In genomic region chr3:85298032-85298431, GRCh38 we compare ENCODE assay signal across 15 cellular contexts.
DNase-seq lines count a peak whose midpoint lies in the region; ATAC-seq and TF ChIP-seq lines count a peak whose summit lies in the region.
"Had no signal": no experiment of that assay in that cellular context is flagged by ENCODE, and none has a peak within 500 bp of the region (broad histone marks: within the 10 kb centered on the region; RNA-seq: fewer than 3 reads in every experiment).

No MANE protein-coding gene starts in this region.

- H3K36me3 ChIP-seq in right lobe of liver, result no peaks in the 10 kb centered on the region
- H3K36me3 ChIP-seq: HAP-1 had no signal

- no peaks in the 10 kb centered on the region for H3K27me3 Mint-ChIP-seq in stimulated activated memory B cell treated with anti-CD40 and anti-IgM and Interleukin-4, amounts not matched to agents 10 μg/mL and 1 μg/mL and 100 μg/mL, for 72 hours
- H3K27me3 Mint-ChIP-seq: CD4-positive, alpha-beta memory T cell had no signal

- H3K27me3 ChIP-seq in dorsolateral prefrontal cortex, result no peaks in the 10 kb centered on the region
- H3K27me3 ChIP-seq in right lobe of liver, result no peaks in the 10 kb centered on the region

- DNase-seq in dorsolateral prefrontal cortex (no peak), head of caudate nucleus (no peak), NOMO-1 (lab: John Stamatoyannopoulos, UW; ENCODE audit: unreplicated experiment in 2 of 2) (no peak), right lobe of liver (no peak)
- DNase-seq: Calu3; CD4-positive, alpha-beta memory T cell; COR-L47; DMS53; DMS79 treated with DMSO at 0.1 percent for 48 hours; GF-D8; GOT3; HFFc6 had no signal

- H3K4me3 ChIP-seq in dorsolateral prefrontal cortex (no peak overlapping the region), right lobe of liver (no peak overlapping the region)
- H3K4me3 ChIP-seq: HAP-1 had no signal

- H3K9me3 Mint-ChIP-seq in stimulated activated memory B cell treated with anti-CD40 and anti-IgM and Interleukin-4, amounts not matched to agents 10 μg/mL and 1 μg/mL and 100 μg/mL, for 72 hours, result peaks cover 6% of the 10 kb centered on the region

- TF ChIP-seq CTCF in dorsolateral prefrontal cortex (IDR thresholded peaks at IDR 0.05 in 54 of 56, conservative IDR thresholded peaks at IDR 0.05 in 2 of 56; ENCODE audit: low read depth in 1 of 56, partially characterized antibody in 56 of 56) (no peak), right lobe of liver (IDR thresholded peaks at IDR 0.05) (no peak)

- no peaks in the 10 kb centered on the region for H3K36me3 Mint-ChIP-seq in stimulated activated memory B cell treated with anti-CD40 and anti-IgM and Interleukin-4, amounts not matched to agents 10 μg/mL and 1 μg/mL and 100 μg/mL, for 72 hours
- H3K36me3 Mint-ChIP-seq: CD4-positive, alpha-beta memory T cell had no signal

- ATAC-seq in stimulated activated memory B cell treated with anti-CD40 and anti-IgM and Interleukin-4, amounts not matched to agents 10 μg/mL and 1 μg/mL and 100 μg/mL, for 72 hours, result peak; percentile 24
- ATAC-seq in right lobe of liver, result no peak

- WGBS in right lobe of liver (ENCODE audit: insufficient coverage, low coverage, low lambda C conversion rate, missing lambda C conversion rate), result 7% methylated on average over 1 of the region's 1 CpG

- no peak for TF ChIP-seq POLR2A in right lobe of liver (IDR thresholded peaks at IDR 0.05)

- no peaks in the 10 kb centered on the region for H3K4me1 ChIP-seq in right lobe of liver
- H3K4me1 ChIP-seq: HAP-1 had no signal

- H3K4me3 Mint-ChIP-seq in stimulated activated memory B cell treated with anti-CD40 and anti-IgM and Interleukin-4, amounts not matched to agents 10 μg/mL and 1 μg/mL and 100 μg/mL, for 72 hours, result no peak overlapping the region
- H3K4me3 Mint-ChIP-seq: CD4-positive, alpha-beta memory T cell; HFFc6 had no signal

- H3K27ac ChIP-seq in angular gyrus (ENCODE audit: low read depth, low read length), result peak overlapping the region; percentile 19
- H3K27ac ChIP-seq in dorsolateral prefrontal cortex, result peak overlapping the region in 52 of 59 donors; percentile 1 to 85 (median 52)
- no peak overlapping the region for H3K27ac ChIP-seq in right lobe of liver

- no peak overlapping the region for H3K27ac Mint-ChIP-seq in stimulated activated memory B cell treated with anti-CD40 and anti-IgM and Interleukin-4, amounts not matched to agents 10 μg/mL and 1 μg/mL and 100 μg/mL, for 72 hours
- H3K27ac Mint-ChIP-seq: CD4-positive, alpha-beta memory T cell; HFFc6 had no signal

- H3K4me1 Mint-ChIP-seq in stimulated activated memory B cell treated with anti-CD40 and anti-IgM and Interleukin-4, amounts not matched to agents 10 μg/mL and 1 μg/mL and 100 μg/mL, for 72 hours, result no peaks in the 10 kb centered on the region
- H3K4me1 Mint-ChIP-seq: CD4-positive, alpha-beta memory T cell had no signal

- intact Hi-C loops in dorsolateral prefrontal cortex (cut with DNase I), result no loop called here
- intact Hi-C loops in head of caudate nucleus (cut with DNase I), result no loop called here
- intact Hi-C loops in right lobe of liver (cut with DNase I), result no loop called here

- H3K9me3 ChIP-seq in right lobe of liver, result no peaks in the 10 kb centered on the region
- H3K9me3 ChIP-seq: HAP-1 had no signal

Comparison
In these comparisons a context has a peak if more than half of its experiments do, and no peak if none do; other contexts are left out.
1. H3K27ac ChIP-seq: peak in angular gyrus (single experiment) and dorsolateral prefrontal cortex (52 of 59); none in right lobe of liver (0 of 3).